In the genomic region with DNA sequence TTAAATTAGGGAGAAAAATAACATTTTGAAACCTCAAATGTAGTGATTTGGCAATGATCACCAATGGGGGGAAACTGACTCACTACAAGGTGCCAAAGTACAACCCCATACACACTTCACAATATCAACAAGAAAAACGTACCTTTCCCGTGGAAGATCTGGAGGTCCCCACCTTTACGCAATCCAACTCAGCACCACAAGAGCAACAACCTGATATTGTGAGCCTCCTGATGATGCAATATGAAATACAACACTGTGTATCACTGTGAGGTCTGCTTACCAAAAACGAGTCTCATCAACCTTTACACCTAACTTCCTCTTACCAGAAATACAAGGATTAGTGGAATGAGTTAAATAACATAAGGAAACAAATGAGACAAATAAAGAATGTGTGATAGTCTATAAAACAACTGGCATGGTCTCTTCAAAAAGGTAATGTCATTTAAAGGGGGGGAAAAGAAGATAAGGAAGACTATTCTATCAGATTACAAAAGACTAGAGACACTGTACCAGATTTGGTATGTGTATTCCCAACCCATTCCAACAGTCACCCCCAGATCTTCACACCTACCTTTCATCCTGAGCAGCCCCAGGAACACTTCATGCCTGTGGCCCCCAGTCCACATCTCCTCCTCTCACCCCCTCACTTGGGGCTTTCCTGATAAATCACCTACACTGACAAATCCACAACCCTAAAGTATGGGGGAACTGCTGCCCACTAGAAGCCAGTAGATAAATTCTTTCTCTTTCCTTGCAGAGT, we compare ENCODE assay signal across 21 cellular contexts. TPM values are rescaled to one million over a fixed set of nuclear protein-coding genes. Genes with fewer than 3 reads are reported as not detected.
A peak's percentile ranks its signal among the peaks of the same experiment; 100 is the strongest.
DNase-seq lines count a peak whose midpoint lies in the region; ATAC-seq, FAIRE-seq and TF ChIP-seq lines count a peak whose summit lies in the region.
"Had no signal": no experiment of that assay in that cellular context is flagged by ENCODE, and none has a peak within 500 bp of the region (broad histone marks: within the 10 kb centered on the region; RNA-seq: fewer than 3 reads in every experiment).

No MANE protein-coding gene starts in this region.

- no peak for FAIRE-seq in GM12891 (lab: Jason Lieb, UNC)
- FAIRE-seq: pancreas had no signal

- H3K4me1 Mint-ChIP-seq in endothelial cell (ENCODE audit: unreplicated experiment) (peaks cover 18% of the 10 kb centered on the region), osteocyte (ENCODE audit: unreplicated experiment) (peaks cover 60% of the 10 kb centered on the region)
- H3K4me1 Mint-ChIP-seq in activated T-helper 1 cell treated with anti-CD3 and anti-CD28 coated beads, Interleukin-12 subunit alpha, Interleukin-12 subunit beta, Interleukin-2, Interleukin-4 antibody, amounts not matched to agents 30 ng/mL and 10 ng/mL and 1 ng/mL, durations not matched to agents 14 hours and 24 hours and 36 hours (ENCODE audit: low read depth): peaks cover 27% of the 10 kb centered on the region

- H3K79me2 ChIP-seq in HCT116 (ENCODE audit: insufficient read depth, low read length): peaks cover 99% of the 10 kb centered on the region

- no peaks in the 10 kb centered on the region for H3K27me3 ChIP-seq in HCT116 (ENCODE audit: insufficient read depth, low read length)
- H3K27me3 ChIP-seq: pancreas, stomach, upper lobe of left lung had no signal

- TF ChIP-seq POLR2A in HCT116 (IDR thresholded peaks at IDR 0.05; ENCODE audit: borderline replicate concordance, extremely low read depth, insufficient read depth, insufficient read length) (no peak), GM12891 (IDR thresholded peaks at IDR 0.05; ENCODE audit: low read depth, low read length) (no peak)

- no peak for TF ChIP-seq CTCF in HCT116 (IDR thresholded peaks at IDR 0.05 in 2 of 3, conservative IDR thresholded peaks at IDR 0.05 in 1 of 3; ENCODE audit: borderline replicate concordance in 1 of 3, insufficient read depth in 1 of 3, low read depth in 2 of 3, low read length in 2 of 3)
- no peak for TF ChIP-seq CTCF in endothelial cell (IDR thresholded peaks at IDR 0.05; ENCODE audit: unreplicated experiment)
- TF ChIP-seq CTCF in osteocyte (IDR thresholded peaks at IDR 0.05): no peak

- H3K4me1 ChIP-seq in HCT116 (ENCODE audit: control insufficient read depth in 1 of 2, insufficient read depth in 2 of 2, low read length in 2 of 2): no peaks in the 10 kb centered on the region
- H3K4me1 ChIP-seq: pancreas, upper lobe of left lung had no signal

- no peak for ATAC-seq in HCT116
- ATAC-seq: pancreas had no signal

- POLR2A ChIA-PET in HCT116 (lab: Charles Lee): no interaction called here

- DNase-seq in HCT116 (ENCODE audit: low read depth, low spot score) (no peak), NCI-H226 (peak; percentile 34), endothelial cell (ENCODE audit: low spot score) (no peak), osteocyte (ENCODE audit: extremely low spot score, unreplicated experiment) (no peak), GM12891 (ENCODE audit: insufficient read length, low spot score) (no peak)
- DNase-seq in activated T-helper 1 cell treated with anti-CD3 and anti-CD28 coated beads, Interleukin-12 subunit alpha, Interleukin-12 subunit beta, Interleukin-2, Interleukin-4 antibody, amounts not matched to agents 30 ng/mL and 10 ng/mL and 1 ng/mL, durations not matched to agents 14 hours and 24 hours and 36 hours (ENCODE audit: low spot score): no peak
- no peak for DNase-seq in activated CD4-positive, alpha-beta T cell treated with anti-CD3 and anti-CD28 coated beads, Interleukin-2, amount 50 U/mL, for 48 hours
- DNase-seq: anterior cingulate cortex; cerebellar nuclear complex; endodermal cell; hippocampal formation; islet precursor cell; naive B cell; NCI-H187; NCI-H524; pancreas; stimulated activated CD4-positive, alpha-beta T cell treated with anti-CD3 and anti-CD28 coated beads, Interleukin-4, amount 100 ng/mL, for 1 hour; stomach; upper lobe of left lung had no signal

- H3K36me3 ChIP-seq in HCT116 (ENCODE audit: control insufficient read depth in 1 of 2, insufficient read depth in 2 of 2, low read length in 2 of 2): no peaks in the 10 kb centered on the region
- H3K36me3 ChIP-seq: pancreas, upper lobe of left lung had no signal

- RAD21 ChIA-PET in HCT116 (lab: Charles Lee; ENCODE audit: low non-redundant PET in 1 of 2, low total read pairs in 2 of 2, uncharacterized antibody in 2 of 2, unreplicated experiment in 2 of 2): no interaction called here

- H3K9ac ChIP-seq in HCT116 (ENCODE audit: low read length): no peak overlapping the region

- no peak for TF ChIP-seq RAD21 in HCT116 (IDR thresholded peaks at IDR 0.05; ENCODE audit: low read depth)

- H3K9me3 ChIP-seq in HCT116 (ENCODE audit: control insufficient read depth in 1 of 2, insufficient read depth in 1 of 2, low read depth in 1 of 2, low read length in 2 of 2): no peaks in the 10 kb centered on the region
- H3K9me3 ChIP-seq: pancreas, stomach, upper lobe of left lung had no signal

- H3K4me3 Mint-ChIP-seq in endothelial cell (ENCODE audit: unreplicated experiment): peak overlapping the region; percentile 39
- no peak overlapping the region for H3K4me3 Mint-ChIP-seq in osteocyte (ENCODE audit: unreplicated experiment)
- H3K4me3 Mint-ChIP-seq in activated T-helper 1 cell treated with anti-CD3 and anti-CD28 coated beads, Interleukin-12 subunit alpha, Interleukin-12 subunit beta, Interleukin-2, Interleukin-4 antibody, amounts not matched to agents 30 ng/mL and 10 ng/mL and 1 ng/mL, durations not matched to agents 14 hours and 24 hours and 36 hours: no peak overlapping the region
- H3K4me3 Mint-ChIP-seq: endodermal cell, memory B cell, naive B cell had no signal

- no peak overlapping the region for H3K4me2 ChIP-seq in HCT116 (ENCODE audit: low read length)

- H2AFZ ChIP-seq in HCT116 (ENCODE audit: low read depth, low read length, poor library complexity, severe bottlenecking): no peak overlapping the region

- H3K9me3 Mint-ChIP-seq in endothelial cell (ENCODE audit: unreplicated experiment) (no peaks in the 10 kb centered on the region), osteocyte (ENCODE audit: unreplicated experiment) (no peaks in the 10 kb centered on the region)
- no peaks in the 10 kb centered on the region for H3K9me3 Mint-ChIP-seq in activated T-helper 1 cell treated with anti-CD3 and anti-CD28 coated beads, Interleukin-12 subunit alpha, Interleukin-12 subunit beta, Interleukin-2, Interleukin-4 antibody, amounts not matched to agents 30 ng/mL and 10 ng/mL and 1 ng/mL, durations not matched to agents 14 hours and 24 hours and 36 hours
- H3K9me3 Mint-ChIP-seq: endodermal cell, memory B cell, naive B cell had no signal

- intact Hi-C loops in HCT116 (cut with micrococcal nuclease): loop anchor here (5.0 kb wide), 1 partner anchor 242 kb away; no protein-coding TSS in a partner anchor
- intact Hi-C loops in activated T-helper 1 cell treated with anti-CD3 and anti-CD28 coated beads, Interleukin-12 subunit alpha, Interleukin-12 subunit beta, Interleukin-2, Interleukin-4 antibody, amounts not matched to agents 30 ng/mL and 10 ng/mL and 1 ng/mL, durations not matched to agents 14 hours and 24 hours and 36 hours (cut with micrococcal nuclease): no loop called here

- CTCF ChIA-PET in HCT116 (lab: Charles Lee): no interaction called here

- BruUV-seq in HCT116 (replicated peaks; lab: Mats Ljungman, UMichigan): no TSS peak

- peaks cover 14% of the 10 kb centered on the region; the same call in 1 of the 2 replicates for H4K20me1 ChIP-seq in HCT116 (ENCODE audit: insufficient read depth)

- H3K27ac ChIP-seq in HCT116 (ENCODE audit: low read depth, low read length): no peak overlapping the region
- H3K27ac ChIP-seq: pancreas, RWPE1, stomach, upper lobe of left lung had no signal

- H3K36me3 Mint-ChIP-seq in endothelial cell (ENCODE audit: low read depth, unreplicated experiment) (peaks cover 7% of the 10 kb centered on the region), osteocyte (ENCODE audit: unreplicated experiment) (peaks cover 34% of the 10 kb centered on the region)
- peaks cover 20% of the 10 kb centered on the region for H3K36me3 Mint-ChIP-seq in activated T-helper 1 cell treated with anti-CD3 and anti-CD28 coated beads, Interleukin-12 subunit alpha, Interleukin-12 subunit beta, Interleukin-2, Interleukin-4 antibody, amounts not matched to agents 30 ng/mL and 10 ng/mL and 1 ng/mL, durations not matched to agents 14 hours and 24 hours and 36 hours (ENCODE audit: low read depth)
- H3K36me3 Mint-ChIP-seq: naive B cell had no signal

- H3K27me3 Mint-ChIP-seq in endothelial cell (ENCODE audit: unreplicated experiment) (peaks cover 2% of the 10 kb centered on the region), osteocyte (ENCODE audit: unreplicated experiment) (no peaks in the 10 kb centered on the region)
- H3K27me3 Mint-ChIP-seq in activated T-helper 1 cell treated with anti-CD3 and anti-CD28 coated beads, Interleukin-12 subunit alpha, Interleukin-12 subunit beta, Interleukin-2, Interleukin-4 antibody, amounts not matched to agents 30 ng/mL and 10 ng/mL and 1 ng/mL, durations not matched to agents 14 hours and 24 hours and 36 hours (ENCODE audit: insufficient read depth): no peaks in the 10 kb centered on the region
- H3K27me3 Mint-ChIP-seq: memory B cell, naive B cell had no signal

- H3K27ac Mint-ChIP-seq in endothelial cell (ENCODE audit: unreplicated experiment) (peak overlapping the region; percentile 36), osteocyte (ENCODE audit: unreplicated experiment) (peak overlapping the region; percentile 53)
- no peak overlapping the region for H3K27ac Mint-ChIP-seq in activated T-helper 1 cell treated with anti-CD3 and anti-CD28 coated beads, Interleukin-12 subunit alpha, Interleukin-12 subunit beta, Interleukin-2, Interleukin-4 antibody, amounts not matched to agents 30 ng/mL and 10 ng/mL and 1 ng/mL, durations not matched to agents 14 hours and 24 hours and 36 hours
- H3K27ac Mint-ChIP-seq: endodermal cell, memory B cell had no signal

- no peak overlapping the region for H3K4me3 ChIP-seq in HCT116 (replicated peaks in 1 of 2; ENCODE audit: low read depth in 1 of 2, low read length in 2 of 2)
- H3K4me3 ChIP-seq: pancreas, stomach, upper lobe of left lung had no signal

- H3K9me2 ChIP-seq in HCT116 (ENCODE audit: insufficient read depth): no peaks in the 10 kb centered on the region

TF ChIP-seq in HCT116, 20 proteins besides CTCF, POLR2A, EP300 and RAD21 (continues in another document):
- TF ChIP-seq SRF (IDR thresholded peaks at IDR 0.05; ENCODE audit: low read depth) (no peak), CEBPB (IDR thresholded peaks at IDR 0.05; ENCODE audit: low read depth) (peak; percentile 50; the same call in 1 of the 2 replicates)

TF ChIP-seq in GM12891, 5 proteins besides CTCF, POLR2A, EP300 and RAD21:
- TF ChIP-seq SPI1 (IDR thresholded peaks at IDR 0.05; ENCODE audit: low read depth, low read length) (no peak), TAF1 (IDR thresholded peaks at IDR 0.05; ENCODE audit: low read depth, low read length) (no peak)
TF ChIP-seq in GM12891: peak in this region for 0.

RNA-seq across cellular contexts. Expression of a gene that starts 27.7 kb away (rescaled TPM):
- total RNA-seq in HCT116 (2021; ENCODE audit: unreplicated experiment) (89.8 TPM), endothelial cell (ENCODE audit: unreplicated experiment) (75.5 TPM), osteocyte (168 and 171 TPM in 2 replicates)
- 23.3 and 30.4 TPM in 2 replicates for polyA plus RNA-seq in HCT116 (2012)
- 18.2 TPM for polyA plus RNA-seq in GM12891 (2012; ENCODE audit: low read depth, missing spikeins)
- 85.0 and 87.1 TPM in 2 replicates for total RNA-seq in activated T-helper 1 cell treated with anti-CD3 and anti-CD28 coated beads, Interleukin-12 subunit alpha, Interleukin-12 subunit beta, Interleukin-2, Interleukin-4 antibody, amounts not matched to agents 30 ng/mL and 10 ng/mL and 1 ng/mL, durations not matched to agents 14 hours and 24 hours and 36 hours
